Comparison of ENCODE assay signal across 1 cellular context in genomic region chr15:39976291-39977274, GRCh38.
TF ChIP-seq lines count a peak whose summit lies in the region.

No MANE protein-coding gene starts in this region.

TF ChIP-seq in HepG2, 621 proteins besides CTCF, POLR2A, EP300 and RAD21 (continued from another document):
- no peak for TF ChIP-seq ZBTB40 (IDR thresholded peaks at IDR 0.05)
- TF ChIP-seq ZBTB40 (CRISPR knock-in tag; IDR thresholded peaks at IDR 0.05) = no peak
- no peak for TF ChIP-seq SP140L (CRISPR knock-in tag; IDR thresholded peaks at IDR 0.05; ENCODE audit: borderline replicate concordance)
- 0 out of 2 replicates have a peak, but pooled peaks have one; percentile 6 for TF ChIP-seq HNF4A (CRISPR knock-in tag; IDR thresholded peaks at IDR 0.05)
- TF ChIP-seq SMC3 (IDR thresholded peaks at IDR 0.05; ENCODE audit: low read length) = 0 out of 2 replicates have a peak, but pooled peaks have one; percentile 4
- 0 out of 2 replicates have a peak, but pooled peaks have one; percentile 48 for TF ChIP-seq ZNF691 (CRISPR knock-in tag; IDR thresholded peaks at IDR 0.05; ENCODE audit: borderline replicate concordance, low read depth)
- TF ChIP-seq MTA1 (CRISPR knock-in tag; IDR thresholded peaks at IDR 0.05; ENCODE audit: borderline replicate concordance) = peak; percentile 75; the same call in 1 of the 2 replicates
- no peak for TF ChIP-seq ATF4 (CRISPR knock-in tag; IDR thresholded peaks at IDR 0.05)
- TF ChIP-seq KDM2A (CRISPR knock-in tag; IDR thresholded peaks at IDR 0.05; ENCODE audit: borderline replicate concordance, low read depth) = no peak
- peak; percentile 47; the same call in 1 of the 2 replicates for TF ChIP-seq MEIS1 (CRISPR knock-in tag; IDR thresholded peaks at IDR 0.05; ENCODE audit: borderline replicate concordance)
- no peak for TF ChIP-seq TIGD3 (CRISPR knock-in tag; IDR thresholded peaks at IDR 0.05; ENCODE audit: borderline replicate concordance)
- 0 out of 2 replicates have a peak, but pooled peaks have one; percentile 35 for TF ChIP-seq ZSCAN31 (CRISPR knock-in tag; IDR thresholded peaks at IDR 0.05; ENCODE audit: low read depth)
- peak; percentile 39; the same call in 1 of the 2 replicates for TF ChIP-seq ISL2 (CRISPR knock-in tag; IDR thresholded peaks at IDR 0.05)
- TF ChIP-seq U2AF2 (IDR thresholded peaks at IDR 0.05; ENCODE audit: low read depth, low read length) = peak; percentile 85; the same call in 1 of the 2 replicates
- TF ChIP-seq IRF9 (CRISPR knock-in tag; IDR thresholded peaks at IDR 0.05; ENCODE audit: borderline replicate concordance) = 0 out of 2 replicates have a peak, but pooled peaks have one; percentile 46
- TF ChIP-seq ZNF768 (CRISPR knock-in tag; IDR thresholded peaks at IDR 0.05) = 0 out of 2 replicates have a peak, but pooled peaks have one; percentile 10
- TF ChIP-seq KDM5B (CRISPR knock-in tag; IDR thresholded peaks at IDR 0.05; ENCODE audit: borderline replicate concordance) = peak; percentile 42; the same call in 1 of the 2 replicates
- peak; percentile 72; the same call in 1 of the 2 replicates for TF ChIP-seq ZNF800 (CRISPR knock-in tag; IDR thresholded peaks at IDR 0.05)
- 0 out of 2 replicates have a peak, but pooled peaks have one; percentile 57 for TF ChIP-seq ZNF280B (CRISPR knock-in tag; IDR thresholded peaks at IDR 0.05; ENCODE audit: borderline replicate concordance)
- TF ChIP-seq JUND (CRISPR knock-in tag; IDR thresholded peaks at IDR 0.05) = no peak
- peak; percentile 48 for TF ChIP-seq MED8 (CRISPR knock-in tag; IDR thresholded peaks at IDR 0.05; ENCODE audit: insufficient replicate concordance)
- TF ChIP-seq ADNP (CRISPR knock-in tag; IDR thresholded peaks at IDR 0.05) = no peak
- 0 out of 2 replicates have a peak, but pooled peaks have one; percentile 20 for TF ChIP-seq TBX2 (CRISPR knock-in tag; IDR thresholded peaks at IDR 0.05; ENCODE audit: borderline replicate concordance)
- TF ChIP-seq ZNF777 (CRISPR knock-in tag; IDR thresholded peaks at IDR 0.05) = peak; percentile 90
- TF ChIP-seq ZNF574 (CRISPR knock-in tag; IDR thresholded peaks at IDR 0.05) = peak; percentile 50; the same call in 1 of the 2 replicates
- no peak for TF ChIP-seq ZNF430 (CRISPR knock-in tag; IDR thresholded peaks at IDR 0.05)
- TF ChIP-seq ZSCAN22 (CRISPR knock-in tag; IDR thresholded peaks at IDR 0.05) = no peak
- TF ChIP-seq SOX6 (IDR thresholded peaks at IDR 0.05) = no peak
- peak; percentile 42; the same call in 1 of the 2 replicates for TF ChIP-seq SOX6 (CRISPR knock-in tag; IDR thresholded peaks at IDR 0.05)
- TF ChIP-seq GRHL1 (CRISPR knock-in tag; conservative IDR thresholded peaks at IDR 0.05) = no peak
- peak; percentile 67; the same call in 1 of the 2 replicates for TF ChIP-seq ZNF343 (CRISPR knock-in tag; IDR thresholded peaks at IDR 0.05)
- TF ChIP-seq RBM39 (IDR thresholded peaks at IDR 0.05; ENCODE audit: low read depth, low read length, poor library complexity, severe bottlenecking) = peak; percentile 59
